In the genomic region with DNA sequence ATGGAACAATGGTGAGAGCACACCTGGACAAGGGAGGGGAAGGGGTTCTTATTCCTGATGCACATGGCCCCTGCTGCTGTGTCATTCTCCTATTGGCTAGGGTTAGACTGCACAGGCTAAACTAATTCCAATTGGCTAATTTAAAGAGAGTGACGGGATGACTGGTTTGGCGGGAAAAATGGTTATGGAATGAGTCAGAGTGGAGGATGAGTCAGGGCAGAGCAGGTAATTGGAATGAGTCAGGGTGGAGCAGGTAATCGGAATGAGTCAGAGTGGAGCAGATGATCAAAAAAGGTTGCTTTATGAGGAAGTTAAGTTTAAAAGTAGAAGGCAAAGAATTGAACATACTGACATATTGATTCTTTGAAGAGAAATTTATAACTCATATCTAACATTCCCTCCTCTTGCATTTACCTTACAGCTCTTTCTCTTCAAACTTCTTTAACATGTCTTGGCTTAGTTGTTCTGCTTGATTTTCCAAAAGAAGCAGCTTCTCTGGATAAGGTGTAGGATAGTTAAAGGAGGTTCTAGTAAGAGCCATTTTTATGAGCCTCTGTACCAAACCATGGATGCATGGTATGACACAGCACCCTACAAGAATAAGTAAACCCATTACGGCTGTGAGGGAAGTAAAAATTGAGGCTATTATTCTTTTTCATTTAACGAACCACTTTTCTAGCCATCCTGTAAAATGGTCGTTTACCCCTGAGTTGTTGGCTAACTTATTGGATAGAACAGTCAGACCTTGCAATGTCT, we compare ENCODE assay signal across 1 cellular context.
TF ChIP-seq lines count a peak whose summit lies in the region.
"Not testable (repeated sequence)": the region's sequence is repeated elsewhere in the genome, so short reads cannot be mapped to it uniquely, and the experiment has no call there.

No MANE protein-coding gene starts in this region.

TF ChIP-seq in K562, 482 proteins besides CTCF, POLR2A, EP300 and RAD21 (continued from another document):
- TF ChIP-seq PKNOX1 (IDR thresholded peaks at IDR 0.05) (peak; percentile 81), TRIM24 (IDR thresholded peaks at IDR 0.05) (peak; percentile 78 to 89), ZEB2 (IDR thresholded peaks at IDR 0.05) (peak; percentile 97), ZNF318 (IDR thresholded peaks at IDR 0.05; ENCODE audit: borderline replicate concordance in 1 of 2, low read depth in 1 of 2) (peak in 1 of 2 experiments; percentile 67; a peak in 2 of 4 replicates), SMARCE1 (IDR thresholded peaks at IDR 0.05) (peak; percentile 61; the same call in 1 of the 2 replicates), AFF1 (IDR thresholded peaks at IDR 0.05; ENCODE audit: low read depth in 1 of 2, partially characterized antibody in 2 of 2) (peak in 1 of 2 experiments; percentile 34), FOSL1 (tag; conservative IDR thresholded peaks at IDR 0.05) (peak; percentile 90), DPF2 (IDR thresholded peaks at IDR 0.05) (peak; percentile 68; the same call in 1 of the 2 replicates), CC2D1A (IDR thresholded peaks at IDR 0.05) (peak; percentile 31; the same call in 1 of the 2 replicates), SMARCA4 (IDR thresholded peaks at IDR 0.05) (peak; percentile 53), NFE2 (IDR thresholded peaks at IDR 0.05; ENCODE audit: low read depth) (peak; percentile 39; the same call in 1 of the 2 replicates), JUN (IDR thresholded peaks at IDR 0.05; ENCODE audit: borderline replicate concordance, low read depth, low read length) (peak; percentile 83), MYBL2 (IDR thresholded peaks at IDR 0.05; ENCODE audit: low read depth) (peak; percentile 83)
- TF ChIP-seq JUN, MYBL2 (CRISPR knock-in tag; IDR thresholded peaks at IDR 0.05; ENCODE audit: borderline replicate concordance): not testable (repeated sequence)
